ENCODE assay signal across 8 cellular contexts in the genomic region with DNA sequence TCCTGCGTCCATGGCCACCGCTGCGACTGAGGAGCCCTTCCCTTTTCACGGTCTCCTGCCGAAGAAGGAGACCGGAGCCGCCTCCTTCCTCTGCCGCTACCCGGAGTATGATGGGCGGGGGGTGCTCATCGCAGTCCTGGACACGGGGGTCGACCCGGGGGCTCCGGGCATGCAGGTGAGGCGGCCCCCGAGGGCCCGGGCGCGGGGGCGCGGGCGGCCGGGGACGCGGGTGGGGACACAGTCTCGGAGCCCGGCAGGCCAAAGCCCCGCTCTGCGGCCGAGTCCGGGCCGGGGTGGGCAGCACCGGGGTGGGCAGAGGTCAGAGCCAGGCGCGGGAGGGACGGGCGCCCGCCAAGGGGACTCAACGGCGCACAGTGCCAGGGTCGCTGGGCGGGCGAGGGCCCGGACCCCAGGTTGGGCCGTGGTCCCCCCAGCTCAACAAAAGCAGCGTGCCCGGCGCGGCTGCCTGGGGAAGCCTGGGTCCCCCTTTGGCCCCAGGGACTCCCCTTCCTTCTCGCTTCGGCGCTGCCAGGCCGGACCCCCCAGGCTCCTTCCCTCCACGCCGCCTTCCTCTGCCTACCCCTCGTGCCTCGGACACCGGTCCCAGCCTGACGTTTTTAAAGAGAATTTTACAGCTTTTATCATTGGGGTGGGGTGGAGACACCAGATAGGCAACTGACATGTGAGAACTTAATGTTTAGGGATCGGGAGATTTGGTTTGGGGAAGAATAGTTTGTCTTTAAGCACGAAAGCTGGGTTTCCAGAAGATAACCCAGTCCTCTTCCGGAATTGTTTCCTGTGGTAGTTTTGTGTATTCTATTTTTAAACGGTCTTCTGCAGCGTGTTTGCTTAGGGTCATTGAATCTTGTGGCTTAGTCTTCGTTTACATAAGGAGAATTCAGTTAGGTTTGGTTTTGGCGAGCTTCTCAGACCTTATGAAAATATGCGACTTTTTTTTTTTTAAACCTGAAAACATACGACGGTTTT. TPM values are rescaled to one million over a fixed set of nuclear protein-coding genes. Genes with fewer than 3 reads are reported as not detected.
DNase-seq lines count a peak whose midpoint lies in the region; ATAC-seq and TF ChIP-seq lines count a peak whose summit lies in the region.

No MANE protein-coding gene starts in this region.

- peak overlapping the region; percentile 92 to 100 (median 99) for H3K27ac Mint-ChIP-seq in immature natural killer cell

- WGBS in body of pancreas, 2 donors = 0 to 1% methylated on average over 25 to 58 of the region's 70 CpGs
- WGBS in spleen, 5 donors = 0 to 1% (median 0%) methylated on average over 38 to 70 of the region's 70 CpGs

- intact Hi-C loops in body of pancreas (cut with DNase I) = no loop called here
- intact Hi-C loops in spleen (cut with DNase I; ENCODE audit: low total_unique reads) = loop anchor here (5.0 to 10.0 kb wide), 3 partner anchors 47 to 250 kb away; partner anchors contain the start of genes ERCC5 and TEX30

- H3K36me3 ChIP-seq in SJCRH30 = 0 out of 2 replicates have a peak, but pooled peaks cover 2% of the 10 kb centered on the region
- no peaks in the 10 kb centered on the region for H3K36me3 ChIP-seq in body of pancreas (replicated peaks in 1 of 2; ENCODE audit: insufficient read depth in 1 of 2, low read depth in 2 of 2)
- peaks cover 0 to 10% (median 0%) of the 10 kb centered on the region in 6 donors for H3K36me3 ChIP-seq in spleen

- H3K36me3 Mint-ChIP-seq in immature natural killer cell = no peaks in the 10 kb centered on the region

- H3K4me3 ChIP-seq in SJCRH30 (peak overlapping the region; percentile 83), body of pancreas (peak overlapping the region; percentile 71 to 97), spleen (peak overlapping the region; percentile 54 to 95 (median 86))

- TF ChIP-seq CTCF in C4-2B (conservative IDR thresholded peaks at IDR 0.05) (no peak), body of pancreas (IDR thresholded peaks at IDR 0.05) (no peak), spleen (IDR thresholded peaks at IDR 0.05 in 8 of 11, conservative IDR thresholded peaks at IDR 0.05 in 3 of 11) (peak in 1 of 11 experiments; percentile 1)

- peaks cover 5 to 15% (median 14%) of the 10 kb centered on the region in 3 donors for H3K27me3 Mint-ChIP-seq in immature natural killer cell (ENCODE audit: low read depth in 3 of 3)

- peaks cover 76 to 79% of the 10 kb centered on the region in 2 donors for H3K4me1 Mint-ChIP-seq in immature natural killer cell

- ATAC-seq in HG03159 (IDR thresholded peaks at IDR 0.05; ENCODE audit: unreplicated experiment) (peak; percentile 22), body of pancreas (no peak)

- TF ChIP-seq POLR2A in GM19193 (IDR thresholded peaks at IDR 0.05; ENCODE audit: extremely low read depth, insufficient read depth, insufficient read length) (peak; percentile 90), body of pancreas (IDR thresholded peaks at IDR 0.05) (peak in 1 of 3 donors; percentile 63), spleen (IDR thresholded peaks at IDR 0.05) (no peak)

- H3K9me3 Mint-ChIP-seq in immature natural killer cell = no peaks in the 10 kb centered on the region

- DNase-seq in SJCRH30 (peak; percentile 21 to 33), body of pancreas (peak in 3 of 4 donors; percentile 12 to 16 (median 14)), immature natural killer cell (peak; percentile 26 to 41 (median 35)), spleen (no peak), NCI-H2227 treated with DMSO at 0.1 percent for 48 hours (lab: John Stamatoyannopoulos, UW) (no peak)

- H3K4me3 Mint-ChIP-seq in immature natural killer cell = peak overlapping the region; percentile 94 to 99 (median 97)

- H3K27me3 ChIP-seq in SJCRH30 (no peaks in the 10 kb centered on the region), body of pancreas (no peaks in the 10 kb centered on the region), spleen (replicated peaks in 1 of 7) (no peaks in the 10 kb centered on the region)

- peaks cover 8% of the 10 kb centered on the region for H3K4me1 ChIP-seq in SJCRH30
- H3K4me1 ChIP-seq in body of pancreas = peaks cover 37% of the 10 kb centered on the region
- peaks cover 43 to 85% (median 65%) of the 10 kb centered on the region in 6 donors for H3K4me1 ChIP-seq in spleen

- H3K9me3 ChIP-seq in SJCRH30 (replicated peaks) (no peaks in the 10 kb centered on the region), body of pancreas (no peaks in the 10 kb centered on the region), spleen (no peaks in the 10 kb centered on the region)

- peak overlapping the region; percentile 86 for H3K27ac ChIP-seq in C4-2B
- H3K27ac ChIP-seq in SJCRH30 = peak overlapping the region; percentile 87
- H3K27ac ChIP-seq in body of pancreas = peak overlapping the region; percentile 82 to 99 (median 96)
- H3K27ac ChIP-seq in spleen = peak overlapping the region; percentile 96 to 100 (median 98)

RNA-seq across cellular contexts. Expression of gene TPP2, which starts 0.5 kb away (rescaled TPM):
- total RNA-seq in SJCRH30 (2014; rRNA removed; shearing (Covaris generic)) = 70.6 and 84.6 TPM in 2 replicates
- total RNA-seq in body of pancreas (10 to 100 TPM; 29.3 to 73.5 TPM), spleen (10 to 100 TPM; 47.3 to 95.5 (median 58.2) TPM)
- polyA plus RNA-seq in immature natural killer cell (10 to 100 TPM; 15.1 to 57.4 (median 37.6) TPM), spleen (10 to 100 TPM; 19.5 to 25.4 (median 22.2) TPM)

Comparison
In these comparisons a context has a peak if more than half of its experiments do, and no peak if none do; other contexts are left out.
1. DNase-seq: peak in SJCRH30 (2 of 2), body of pancreas (3 of 4) and immature natural killer cell (3 of 3); none in spleen (single experiment) and NCI-H2227 treated with DMSO at 0.1 percent for 48 hours (single experiment).
2. Peak in every context shown above with its lines, with median percentiles within 50 percentile points of each other: H3K27ac ChIP-seq and H3K4me3 ChIP-seq.